In the genomic region with DNA sequence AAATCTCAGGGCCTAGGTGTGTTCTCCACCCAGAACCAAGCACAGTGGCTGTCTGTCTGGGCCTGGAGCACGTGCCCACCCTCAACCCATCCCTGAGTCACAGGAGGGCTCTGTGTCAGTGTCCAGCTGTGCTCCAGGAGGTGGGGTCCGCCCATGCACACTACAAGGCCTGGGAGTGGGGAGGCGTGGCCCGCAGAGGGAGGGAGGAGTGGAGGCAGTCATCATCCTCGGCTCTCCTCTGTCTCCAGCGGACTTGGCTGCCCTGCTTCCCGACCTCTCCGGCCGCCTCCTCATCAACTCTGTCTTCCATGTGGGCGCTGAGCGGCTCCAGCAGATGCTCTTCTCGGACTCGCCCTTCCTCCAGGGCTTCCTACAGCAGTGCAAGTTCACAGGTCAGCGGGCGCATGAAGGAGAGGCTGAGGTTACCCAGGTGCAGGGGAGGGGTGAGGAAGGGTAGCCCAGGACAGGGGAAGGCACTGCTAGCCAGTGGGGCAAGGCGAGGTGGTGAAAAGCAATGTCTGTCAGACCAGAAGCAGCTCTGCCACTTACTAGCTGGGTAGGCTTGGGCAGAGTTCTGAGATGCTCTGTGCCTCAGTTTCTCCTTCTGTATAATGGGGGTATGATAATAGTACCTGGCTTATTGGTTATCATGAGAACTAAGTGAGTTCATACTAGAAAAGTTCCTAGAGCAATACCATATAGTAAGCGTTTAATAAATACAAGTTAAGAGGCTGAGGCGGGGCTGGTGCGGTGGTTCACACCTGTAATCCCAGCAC, we compare ENCODE assay signal across 23 cellular contexts. TPM values are rescaled to one million over a fixed set of nuclear protein-coding genes. Genes with fewer than 3 reads are reported as not detected.
A peak's percentile ranks its signal among the peaks of the same experiment; 100 is the strongest.
DNase-seq lines count a peak whose midpoint lies in the region; ATAC-seq and TF ChIP-seq lines count a peak whose summit lies in the region.
"Had no signal": no experiment of that assay in that cellular context is flagged by ENCODE, and none has a peak within 500 bp of the region (broad histone marks: within the 10 kb centered on the region; RNA-seq: fewer than 3 reads in every experiment).

No MANE protein-coding gene starts in this region.

- ATAC-seq in activated CD4-positive, alpha-beta T cell treated with anti-CD3 and anti-CD28 coated beads for 36 hours = no peak
- ATAC-seq in HCT116 (peak; percentile 29), HG03135 (IDR thresholded peaks at IDR 0.05; ENCODE audit: unreplicated experiment) (no peak)
- ATAC-seq: stimulated activated naive CD8-positive, alpha-beta T cell treated with anti-CD3 and anti-CD28 coated beads, Interleukin-15, Interleukin-2, amounts not matched to agents 100 U/mL and 50 U/mL, for 24 hours had no signal

- H3K36me3 Mint-ChIP-seq in activated CD4-positive, alpha-beta T cell treated with anti-CD3 and anti-CD28 coated beads for 36 hours (ENCODE audit: low read depth) = peaks cover 73% of the 10 kb centered on the region

- no peaks in the 10 kb centered on the region for H3K9me2 ChIP-seq in HCT116 (ENCODE audit: insufficient read depth)

- H2AFZ ChIP-seq in HCT116 (ENCODE audit: low read depth, low read length, poor library complexity, severe bottlenecking) (no peak overlapping the region), fibroblast of lung (ENCODE audit: low read length) (no peak overlapping the region)

- H3K27me3 ChIP-seq in HCT116 (ENCODE audit: insufficient read depth, low read length) (no peaks in the 10 kb centered on the region), fibroblast of lung (ENCODE audit: control insufficient read depth, insufficient read depth, low read length) (no peaks in the 10 kb centered on the region), sigmoid colon (no peaks in the 10 kb centered on the region)
- H3K27me3 ChIP-seq: dorsolateral prefrontal cortex, esophagus muscularis mucosa, SJCRH30 had no signal

- TF ChIP-seq EP300 in sigmoid colon (IDR thresholded peaks at IDR 0.05) = no peak

- no peaks in the 10 kb centered on the region for H3K9me3 Mint-ChIP-seq in activated CD4-positive, alpha-beta T cell treated with anti-CD3 and anti-CD28 coated beads for 36 hours (ENCODE audit: low read depth)
- H3K9me3 Mint-ChIP-seq: nephron had no signal

- WGBS in sigmoid colon, 2 donors = 90 to 91% methylated on average over 19 of the region's 19 CpGs

- POLR2A ChIA-PET in activated CD4-positive, alpha-beta T cell treated with anti-CD3 and anti-CD28 coated beads for 36 hours (lab: Charles Lee) = interaction anchor here (0.6 kb wide), 1 partner anchor 11 kb away, joined by 4 read pairs; no protein-coding TSS in a partner anchor
- POLR2A ChIA-PET in HCT116 (lab: Charles Lee) = no interaction called here

- H3K9me3 ChIP-seq in HCT116 (ENCODE audit: control insufficient read depth in 1 of 2, insufficient read depth in 1 of 2, low read depth in 1 of 2, low read length in 2 of 2) (no peaks in the 10 kb centered on the region), fibroblast of lung (ENCODE audit: control insufficient read depth, insufficient read depth, low read depth, low read length) (no peaks in the 10 kb centered on the region), sigmoid colon (no peaks in the 10 kb centered on the region)
- H3K9me3 ChIP-seq: esophagus muscularis mucosa, SJCRH30 had no signal

- H3K4me3 Mint-ChIP-seq in activated CD4-positive, alpha-beta T cell treated with anti-CD3 and anti-CD28 coated beads for 36 hours = no peak overlapping the region
- H3K4me3 Mint-ChIP-seq: nephron had no signal

- BruUV-seq in HCT116 (replicated peaks; lab: Mats Ljungman, UMichigan) = no TSS peak

- H3K27me3 Mint-ChIP-seq in activated CD4-positive, alpha-beta T cell treated with anti-CD3 and anti-CD28 coated beads for 36 hours = no peaks in the 10 kb centered on the region

- intact Hi-C loops in activated CD4-positive, alpha-beta T cell treated with anti-CD3 and anti-CD28 coated beads for 36 hours (cut with DNase I, micrococcal nuclease) = no loop called here
- intact Hi-C loops in HCT116 (cut with micrococcal nuclease) = no loop called here
- intact Hi-C loops in sigmoid colon (cut with DNase I) = no loop called here

- H3K4me2 ChIP-seq in HCT116 (ENCODE audit: low read length) (no peak overlapping the region), fibroblast of lung (ENCODE audit: extremely low read depth, insufficient read depth, low read length) (no peak overlapping the region)

- RAD21 ChIA-PET in HCT116 (lab: Charles Lee; ENCODE audit: low non-redundant PET in 1 of 2, low total read pairs in 2 of 2, uncharacterized antibody in 2 of 2, unreplicated experiment in 2 of 2) = no interaction called here

- no peak overlapping the region for H3K9ac ChIP-seq in HCT116 (ENCODE audit: low read length)
- no peak overlapping the region for H3K9ac ChIP-seq in fibroblast of lung (ENCODE audit: insufficient read depth, low read length)

- H4K20me1 ChIP-seq in HCT116 (ENCODE audit: insufficient read depth) (no peaks in the 10 kb centered on the region), fibroblast of lung (ENCODE audit: control insufficient read depth, extremely low read depth, insufficient read depth, low read length) (no peaks in the 10 kb centered on the region)

- no peak for TF ChIP-seq RAD21 in HCT116 (IDR thresholded peaks at IDR 0.05; ENCODE audit: low read depth)

- H3K36me3 ChIP-seq in HCT116 (ENCODE audit: control insufficient read depth in 1 of 2, insufficient read depth in 2 of 2, low read length in 2 of 2) = peaks cover 21 to 25% of the 10 kb centered on the region in 2 experiments; a peak in 3 of 4 replicates
- H3K36me3 ChIP-seq in fibroblast of lung (ENCODE audit: control insufficient read depth, insufficient read depth, low read length) = peaks cover 35% of the 10 kb centered on the region
- peaks cover 21 to 87% (median 51%) of the 10 kb centered on the region in 4 donors for H3K36me3 ChIP-seq in sigmoid colon

- CTCF ChIA-PET in activated CD4-positive, alpha-beta T cell treated with anti-CD3 and anti-CD28 coated beads for 36 hours (lab: Charles Lee) = interaction anchor here (10.4 kb wide), 1 partner anchor 42 kb away, joined by 124 read pairs; no protein-coding TSS in a partner anchor
- CTCF ChIA-PET in HCT116 (lab: Charles Lee) = interaction anchor here (1.2 kb wide), 1 partner anchor 14 kb away, joined by 3 read pairs; no protein-coding TSS in a partner anchor

- peak overlapping the region; percentile 68 for H3K27ac Mint-ChIP-seq in activated CD4-positive, alpha-beta T cell treated with anti-CD3 and anti-CD28 coated beads for 36 hours
- H3K27ac Mint-ChIP-seq: nephron had no signal

- H3K79me2 ChIP-seq in HCT116 (ENCODE audit: insufficient read depth, low read length) = no peaks in the 10 kb centered on the region
- H3K79me2 ChIP-seq in fibroblast of lung (ENCODE audit: control insufficient read depth, insufficient read depth, low read length) = no peaks in the 10 kb centered on the region

- peaks cover 48% of the 10 kb centered on the region for H3K4me1 Mint-ChIP-seq in activated CD4-positive, alpha-beta T cell treated with anti-CD3 and anti-CD28 coated beads for 36 hours

- H3K4me3 ChIP-seq in HCT116 (replicated peaks in 1 of 2; ENCODE audit: low read depth in 1 of 2, low read length in 2 of 2) (no peak overlapping the region), fibroblast of lung (replicated peaks in 1 of 4; ENCODE audit: control extremely low read depth in 1 of 4, insufficient read depth in 1 of 4, low read depth in 3 of 4, low read length in 4 of 4) (no peak overlapping the region), sigmoid colon (no peak overlapping the region)
- H3K4me3 ChIP-seq: dorsolateral prefrontal cortex, esophagus muscularis mucosa, SJCRH30 had no signal

- no peak overlapping the region for H3K27ac ChIP-seq in HCT116 (ENCODE audit: low read depth, low read length)
- no peak overlapping the region for H3K27ac ChIP-seq in fibroblast of lung (ENCODE audit: insufficient read depth, low read length)
- H3K27ac ChIP-seq in sigmoid colon = peak overlapping the region in 1 of 4 donors; percentile 17
- H3K27ac ChIP-seq: esophagus muscularis mucosa, SJCRH30 had no signal

- TF ChIP-seq POLR2A in HCT116 (IDR thresholded peaks at IDR 0.05; ENCODE audit: borderline replicate concordance, extremely low read depth, insufficient read depth, insufficient read length) = no peak
- no peak for TF ChIP-seq POLR2A in sigmoid colon (IDR thresholded peaks at IDR 0.05)

- DNase-seq in activated CD4-positive, alpha-beta T cell treated with anti-CD3 and anti-CD28 coated beads for 36 hours = no peak
- no peak for DNase-seq in activated CD4-positive, alpha-beta T cell treated with anti-CD3 and anti-CD28 coated beads for 48 hours
- DNase-seq in HCT116 (ENCODE audit: low read depth, low spot score) (no peak), fibroblast of lung (ENCODE audit: low read depth in 2 of 2) (peak; percentile 49 to 67), sigmoid colon (peak; percentile 76), NCI-H446 (lab: John Stamatoyannopoulos, UW) (no peak), NCI-H2029 treated with DMSO at 0.1 percent for 48 hours (lab: John Stamatoyannopoulos, UW) (no peak)
- DNase-seq: activated CD4-positive, alpha-beta T cell treated with anti-CD3 and anti-CD28 coated beads for 4 hours; activated naive CD4-positive, alpha-beta T cell treated with anti-CD3 and anti-CD28 coated beads, Interleukin-2, amount 50 U/mL, for 16 hours; dorsolateral prefrontal cortex; head of caudate nucleus; KG1; NCI-H2107; NCI-H526 treated with DMSO at 0.1 percent for 48 hours; SJCRH30; stimulated activated CD4-positive, alpha-beta T cell treated with anti-CD3 and anti-CD28 coated beads, Interleukin-15, amount 100 ng/mL, for 24 hours; stimulated activated naive CD8-positive, alpha-beta T cell treated with anti-CD3 and anti-CD28 coated beads, Interleukin-15, Interleukin-2, amounts not matched to agents 100 U/mL and 50 U/mL, for 24 hours; trophoblast cell had no signal

- TF ChIP-seq CTCF in HCT116 (IDR thresholded peaks at IDR 0.05 in 2 of 3, conservative IDR thresholded peaks at IDR 0.05 in 1 of 3; ENCODE audit: borderline replicate concordance in 1 of 3, insufficient read depth in 1 of 3, low read depth in 2 of 3, low read length in 2 of 3) = no peak
- TF ChIP-seq CTCF in fibroblast of lung (conservative IDR thresholded peaks at IDR 0.05 in 1 of 2, IDR thresholded peaks at IDR 0.05 in 1 of 2; ENCODE audit: low read depth in 1 of 2, low read length in 2 of 2) = no peak
- TF ChIP-seq CTCF in sigmoid colon (IDR thresholded peaks at IDR 0.05) = no peak

- H3K4me1 ChIP-seq in HCT116 (ENCODE audit: control insufficient read depth in 1 of 2, insufficient read depth in 2 of 2, low read length in 2 of 2) = no peaks in the 10 kb centered on the region
- peaks cover 3% of the 10 kb centered on the region for H3K4me1 ChIP-seq in fibroblast of lung (ENCODE audit: control insufficient read depth, extremely low read depth, insufficient read depth, low read length)
- peaks cover 0 to 13% (median 9%) of the 10 kb centered on the region in 4 donors for H3K4me1 ChIP-seq in sigmoid colon
- H3K4me1 ChIP-seq: SJCRH30 had no signal

RNA-seq across cellular contexts. Expression of a gene that starts 14.5 kb away (rescaled TPM):
- total RNA-seq in activated CD4-positive, alpha-beta T cell treated with anti-CD3 and anti-CD28 coated beads for 36 hours = 1 to 10 TPM; 1.3 to 1.6 TPM
- total RNA-seq in HCT116 (2021; ENCODE audit: unreplicated experiment) (6.6 TPM), fibroblast of lung (14.1 and 14.5 TPM in 2 replicates), sigmoid colon (10 to 100 TPM in 1 of 4 donors, 1 to 10 TPM in 3; 3.0 to 10.0 (median 6.6) TPM)
- 4.2 and 4.6 TPM in 2 replicates for polyA plus RNA-seq in HCT116 (2012)
- polyA plus RNA-seq in fibroblast of lung (11.0 and 17.5 TPM in 2 replicates), sigmoid colon (1 to 10 TPM; 4.5 to 9.6 (median 4.9) TPM)
- 12.6 and 21.7 TPM in 2 replicates for polyA plus RNA-seq in fibroblast of lung (2012)
- 12.3 and 35.1 TPM in 2 replicates for polyA minus RNA-seq in fibroblast of lung (ENCODE audit: low replicate concordance)

RNA-seq across cellular contexts. Expression of a gene that starts 15.6 kb away (rescaled TPM):
- 100 to 1,000 TPM; 185 to 227 TPM for total RNA-seq in activated CD4-positive, alpha-beta T cell treated with anti-CD3 and anti-CD28 coated beads for 36 hours
- total RNA-seq in HCT116 (2021; ENCODE audit: unreplicated experiment) = 75.4 TPM
- 71.4 and 76.4 TPM in 2 replicates for polyA plus RNA-seq in HCT116 (2012)
- 22.3 and 24.4 TPM in 2 replicates for total RNA-seq in fibroblast of lung
- polyA plus RNA-seq in fibroblast of lung = 21.4 and 29.0 TPM in 2 replicates
- polyA plus RNA-seq in fibroblast of lung (2012) = 30.2 and 36.7 TPM in 2 replicates
- polyA minus RNA-seq in fibroblast of lung (ENCODE audit: low replicate concordance) = 52.9 and 58.0 TPM in 2 replicates
- total RNA-seq in sigmoid colon = 10 to 100 TPM; 27.1 to 58.9 (median 43.0) TPM
- 10 to 100 TPM in 2 of 3 donors, 1 to 10 TPM in 1; 5.1 to 41.1 (median 12.0) TPM for polyA plus RNA-seq in sigmoid colon

RNA-seq across cellular contexts. Expression of a gene that starts 25.8 kb away (rescaled TPM):
- total RNA-seq in activated CD4-positive, alpha-beta T cell treated with anti-CD3 and anti-CD28 coated beads for 36 hours = under 1 TPM in 1 of 2 experiments, not detected in 1; 0.09 TPM
- total RNA-seq in HCT116 (2021; ENCODE audit: unreplicated experiment) (0.32 TPM), fibroblast of lung (0.33 and 0.51 TPM in 2 replicates), sigmoid colon (under 1 TPM in 3 of 4 donors, not detected in 1; 0.36 to 0.95 (median 0.66) TPM)
- 0.10 TPM in 1 of 2 replicates, not detected in the other for polyA plus RNA-seq in HCT116 (2012)
- polyA plus RNA-seq in fibroblast of lung (not detected in 2 replicates), sigmoid colon (1 to 10 TPM in 1 of 3 donors, under 1 TPM in 1, not detected in 1; 0.61 to 1.8 TPM)
- 0.14 TPM in 1 of 2 replicates, not detected in the other for polyA plus RNA-seq in fibroblast of lung (2012)
- 0.67 TPM in 1 of 2 replicates, not detected in the other for polyA minus RNA-seq in fibroblast of lung (ENCODE audit: low replicate concordance)
- total RNA-seq: A172, bronchial epithelial cell, SJCRH30 had no signal

RNA-seq across cellular contexts. Expression of a gene that starts 51.7 kb away (rescaled TPM):
- total RNA-seq in activated CD4-positive, alpha-beta T cell treated with anti-CD3 and anti-CD28 coated beads for 36 hours = 1 to 10 TPM; 5.6 to 5.7 TPM
- total RNA-seq in HCT116 (2021; ENCODE audit: unreplicated experiment) (3.6 TPM), fibroblast of lung (3.3 and 5.0 TPM in 2 replicates), sigmoid colon (1 to 10 TPM; 3.1 to 6.4 (median 4.2) TPM)
- 1.8 and 1.9 TPM in 2 replicates for polyA plus RNA-seq in HCT116 (2012)
- polyA plus RNA-seq in fibroblast of lung (1.6 and 1.7 TPM in 2 replicates), sigmoid colon (1 to 10 TPM; 1.4 to 3.0 (median 1.8) TPM)
- 0.92 and 0.99 TPM in 2 replicates for polyA plus RNA-seq in fibroblast of lung (2012)
- 1.8 and 1.9 TPM in 2 replicates for polyA minus RNA-seq in fibroblast of lung (ENCODE audit: low replicate concordance)

Comparison
In these comparisons a context has a peak if more than half of its experiments do, and no peak if none do; other contexts are left out.
1. DNase-seq: peak in fibroblast of lung (2 of 2) and sigmoid colon (single experiment); none in activated CD4-positive, alpha-beta T cell treated with anti-CD3 and anti-CD28 coated beads for 36 hours (single experiment), activated CD4-positive, alpha-beta T cell treated with anti-CD3 and anti-CD28 coated beads for 48 hours (single experiment), HCT116 (single experiment), NCI-H446 (0 of 2) and NCI-H2029 treated with DMSO at 0.1 percent for 48 hours (single experiment).